Comparison of ENCODE assay signal across 8 cellular contexts in genomic region chr9:137618105-137619067, GRCh38. TPM values are rescaled to one million over a fixed set of nuclear protein-coding genes. Genes with fewer than 3 reads are reported as not detected.
DNase-seq lines count a peak whose midpoint lies in the region; ATAC-seq and TF ChIP-seq lines count a peak whose summit lies in the region.

TSS of gene EHMT1 (plus strand) at chr9:137619005. CDS start at chr9:137619029, 24 bp downstream.

- TF ChIP-seq POLR2A in Raji (IDR thresholded peaks at IDR 0.05; ENCODE audit: insufficient read depth, low read depth, low read length), result peak; percentile 68
- peak in 1 of 4 donors; percentile 37 for TF ChIP-seq POLR2A in stomach (IDR thresholded peaks at IDR 0.05)

- DNase-seq in DND-41 (peak; percentile 85), Karpas-422 (peak; percentile 96), fibroblast of the conjunctiva (ENCODE audit: low read depth) (peak; percentile 68), neural crest cell (ENCODE audit: low read depth, low spot score) (peak; percentile 87), stomach (peak; percentile 91)
- DNase-seq in activated effector memory CD4-positive, alpha-beta T cell treated with Interleukin-2 at 50 U/mL for 16 hours, result peak; percentile 88

- H3K9ac ChIP-seq in DND-41 (ENCODE audit: low read depth, low read length), result peak within 1 kb of the TSS; percentile 96
- H3K9ac ChIP-seq in Karpas-422 (ENCODE audit: low read length), result peak within 1 kb of the TSS; percentile 98

- H3K4me1 ChIP-seq in DND-41 (ENCODE audit: insufficient read depth, low read length), result peaks cover 38% of the 10 kb centered on the region
- peaks cover 31% of the 10 kb centered on the region for H3K4me1 ChIP-seq in Karpas-422 (ENCODE audit: low read length)
- peaks cover 51 to 86% (median 76%) of the 10 kb centered on the region in 4 donors for H3K4me1 ChIP-seq in stomach

- peak within 1 kb of the TSS; percentile 97 to 98 for H3K4me3 ChIP-seq in DND-41 (ENCODE audit: low read depth in 1 of 2, low read length in 2 of 2)
- peak within 1 kb of the TSS; percentile 99 for H3K4me3 ChIP-seq in Karpas-422 (ENCODE audit: low read length)
- peak within 1 kb of the TSS; percentile 66 to 83 (median 79) for H3K4me3 ChIP-seq in stomach

- intact Hi-C loops in stomach (cut with DNase I; ENCODE audit: low total_unique reads), result no loop called here

- peak; percentile 3 for TF ChIP-seq CTCF in DND-41 (IDR thresholded peaks at IDR 0.05; ENCODE audit: borderline replicate concordance, extremely low read depth, low read length, poor library complexity, severe bottlenecking)
- no peak for TF ChIP-seq CTCF in neural crest cell (conservative IDR thresholded peaks at IDR 0.05)
- TF ChIP-seq CTCF in stomach (IDR thresholded peaks at IDR 0.05), result no peak

- no peaks in the 10 kb centered on the region for H3K27me3 Mint-ChIP-seq in neural crest cell (ENCODE audit: low read depth)

- peak within 1 kb of the TSS; percentile 93 for H3K4me3 Mint-ChIP-seq in neural crest cell

- H3K27me3 ChIP-seq in DND-41 (ENCODE audit: insufficient read depth, low read length, poor library complexity), result no peaks in the 10 kb centered on the region
- H3K27me3 ChIP-seq in Karpas-422 (ENCODE audit: low read length), result no peaks in the 10 kb centered on the region
- no peaks in the 10 kb centered on the region for H3K27me3 ChIP-seq in stomach

- H3K4me2 ChIP-seq in DND-41 (ENCODE audit: insufficient read depth, low read length), result peak within 1 kb of the TSS; percentile 99
- H3K4me2 ChIP-seq in Karpas-422 (ENCODE audit: low read depth, low read length, poor library complexity, severe bottlenecking), result peak within 1 kb of the TSS; percentile 99

- TF ChIP-seq EP300 in stomach (IDR thresholded peaks at IDR 0.05), result no peak

- H3K9me3 Mint-ChIP-seq in neural crest cell, result no peaks in the 10 kb centered on the region

- H3K79me2 ChIP-seq in DND-41 (ENCODE audit: insufficient read depth, low read length) (peaks cover 69% of the 10 kb centered on the region), Karpas-422 (ENCODE audit: low read length) (peaks cover 65% of the 10 kb centered on the region)

- peaks cover 32% of the 10 kb centered on the region for H3K4me1 Mint-ChIP-seq in neural crest cell

- H4K20me1 ChIP-seq in DND-41 (ENCODE audit: insufficient read depth, low read length) (peaks cover 33% of the 10 kb centered on the region; the same call in 1 of the 2 replicates), Karpas-422 (ENCODE audit: insufficient read depth, low read depth, low read length) (peaks cover 12% of the 10 kb centered on the region; the same call in 1 of the 2 replicates)

- 0 to 1% (median 1%) methylated on average over 41 to 94 of the region's 94 CpGs for WGBS in stomach, 5 donors

- no peaks in the 10 kb centered on the region for H3K36me3 Mint-ChIP-seq in neural crest cell (ENCODE audit: low read depth)

- H3K27ac Mint-ChIP-seq in neural crest cell (ENCODE audit: unreplicated experiment), result peak within 1 kb of the TSS; percentile 95

- ATAC-seq in DND-41 (ENCODE audit: insufficient read depth, low read depth) (peak; percentile 71), GM21737 (IDR thresholded peaks at IDR 0.05; ENCODE audit: unreplicated experiment) (peak; percentile 63)

- H3K27ac ChIP-seq in DND-41 (ENCODE audit: low read length) (peak within 1 kb of the TSS; percentile 93), Karpas-422 (ENCODE audit: low read length) (peak within 1 kb of the TSS; percentile 76), stomach (peak within 1 kb of the TSS; percentile 88 to 96 (median 93))

- H3K9me2 ChIP-seq in Karpas-422 (replicated peaks; ENCODE audit: insufficient read depth, low read length), result no peaks in the 10 kb centered on the region

- H2AFZ ChIP-seq in DND-41 (ENCODE audit: low read depth, low read length) (peak within 1 kb of the TSS; percentile 83), Karpas-422 (ENCODE audit: low read length) (peak within 1 kb of the TSS; percentile 62; the same call in 1 of the 2 replicates)

- H3K9me3 ChIP-seq in DND-41 (ENCODE audit: insufficient read depth, low read length, severe bottlenecking) (no peaks in the 10 kb centered on the region), Karpas-422 (ENCODE audit: low read length) (no peaks in the 10 kb centered on the region), stomach (no peaks in the 10 kb centered on the region)

- H3K36me3 ChIP-seq in DND-41 (ENCODE audit: insufficient read depth, low read length) (peaks cover 56% of the 10 kb centered on the region), Karpas-422 (ENCODE audit: insufficient read depth, low read length) (peaks cover 4% of the 10 kb centered on the region; the same call in 1 of the 2 replicates), stomach (peaks cover 24 to 36% (median 32%) of the 10 kb centered on the region in 4 donors)

RNA-seq across cellular contexts. Expression of gene EHMT1, which starts in this region (rescaled TPM):
- 35.9 and 64.6 TPM in 2 replicates for total RNA-seq in Karpas-422 (2014; rRNA removed; shearing (Covaris generic); ENCODE audit: low replicate concordance)
- total RNA-seq in neural crest cell, result 163 and 167 TPM in 2 replicates
- total RNA-seq in stomach, result 100 to 1,000 TPM in 3 of 5 donors, 10 to 100 TPM in 2; 77.3 to 419 (median 104) TPM
- polyA plus RNA-seq in stomach, result 10 to 100 TPM; 23.9 to 34.7 (median 24.9) TPM

Comparison
In these comparisons a context has a peak if more than half of its experiments do, and no peak if none do; other contexts are left out.
1. Peak in every context shown above with its lines: DNase-seq, ATAC-seq, H3K4me3 ChIP-seq and H3K27ac ChIP-seq.